9 cellular contexts compared by ENCODE assay signal in the genomic region with DNA sequence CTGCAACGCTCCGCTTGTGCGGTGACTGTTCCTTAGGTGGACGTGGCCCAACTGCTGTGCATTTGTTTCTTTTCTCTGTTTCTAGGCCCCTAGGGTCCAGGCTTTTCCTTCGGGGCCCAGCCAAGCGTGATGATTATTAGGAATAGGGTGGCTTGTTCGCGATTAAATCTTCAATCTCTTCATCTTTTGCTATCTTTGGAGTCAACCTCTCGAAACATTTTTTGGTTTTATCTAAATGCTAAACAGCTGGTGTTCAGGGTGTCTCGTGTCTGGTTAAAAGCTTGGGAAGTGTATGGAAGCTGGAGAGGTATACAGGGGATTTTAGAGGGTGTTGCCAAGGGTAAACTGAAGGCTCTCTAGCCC. TPM values are rescaled to one million over a fixed set of nuclear protein-coding genes. Genes with fewer than 3 reads are reported as not detected.
A peak's percentile ranks its signal among the peaks of the same experiment; 100 is the strongest.
DNase-seq lines count a peak whose midpoint lies in the region; ATAC-seq and TF ChIP-seq lines count a peak whose summit lies in the region.
"Had no signal": no experiment of that assay in that cellular context is flagged by ENCODE, and none has a peak within 500 bp of the region (broad histone marks: within the 10 kb centered on the region; RNA-seq: fewer than 3 reads in every experiment).

No MANE protein-coding gene starts in this region.

- POLR2A ChIA-PET in activated naive CD8-positive, alpha-beta T cell treated with anti-CD3 and anti-CD28 coated beads, Interleukin-2, amount 10 ng/mL, durations not matched to agents 7 days and 5 days (lab: Charles Lee): no interaction called here
- POLR2A ChIA-PET in RWPE1 (lab: Yijun Ruan, JAX; ENCODE audit: low non-redundant PET): no interaction called here

- peak overlapping the region; percentile 91 for H3K4me2 ChIP-seq in mesendoderm (ENCODE audit: low read length)

- TF ChIP-seq CTCF in left ventricle myocardium inferior (IDR thresholded peaks at IDR 0.05; ENCODE audit: borderline replicate concordance) (no peak), right atrium auricular region (IDR thresholded peaks at IDR 0.05) (no peak), vagina (IDR thresholded peaks at IDR 0.05) (no peak), RWPE1 (conservative IDR thresholded peaks at IDR 0.05; ENCODE audit: low read depth) (no peak)

- no peaks in the 10 kb centered on the region for H3K9me3 ChIP-seq in left ventricle myocardium inferior (replicated peaks)
- H3K9me3 ChIP-seq in right atrium auricular region: no peaks in the 10 kb centered on the region
- no peaks in the 10 kb centered on the region for H3K9me3 ChIP-seq in vagina

- H2BK5ac ChIP-seq in mesendoderm (ENCODE audit: low read length): no peak overlapping the region

- no peak overlapping the region for H2AK5ac ChIP-seq in mesendoderm (ENCODE audit: low read length)

- H3K9me3 Mint-ChIP-seq in activated naive CD8-positive, alpha-beta T cell treated with anti-CD3 and anti-CD28 coated beads, Interleukin-2, amount 10 ng/mL, durations not matched to agents 7 days and 5 days: no peaks in the 10 kb centered on the region

- H4K5ac ChIP-seq in mesendoderm (ENCODE audit: low read length): no peak overlapping the region

- peaks cover 3% of the 10 kb centered on the region for H3K4me1 Mint-ChIP-seq in activated naive CD8-positive, alpha-beta T cell treated with anti-CD3 and anti-CD28 coated beads, Interleukin-2, amount 10 ng/mL, durations not matched to agents 7 days and 5 days

- ATAC-seq in activated naive CD8-positive, alpha-beta T cell treated with anti-CD3 and anti-CD28 coated beads, Interleukin-2, amount 10 ng/mL, durations not matched to agents 7 days and 5 days (ENCODE audit: low read depth): no peak

- no peak overlapping the region for H3K27ac Mint-ChIP-seq in activated naive CD8-positive, alpha-beta T cell treated with anti-CD3 and anti-CD28 coated beads, Interleukin-2, amount 10 ng/mL, durations not matched to agents 7 days and 5 days

- H3K18ac ChIP-seq in mesendoderm (ENCODE audit: low read length): no peak overlapping the region

- intact Hi-C loops in left ventricle myocardium inferior (cut with micrococcal nuclease) (no loop called here), vagina (cut with DNase I) (no loop called here)

- no peak for TF ChIP-seq POLR2A in vagina (IDR thresholded peaks at IDR 0.05)

- no peaks in the 10 kb centered on the region for H3K79me1 ChIP-seq in mesendoderm (ENCODE audit: low read length)

- peaks cover 47% of the 10 kb centered on the region for H3K27me3 Mint-ChIP-seq in activated naive CD8-positive, alpha-beta T cell treated with anti-CD3 and anti-CD28 coated beads, Interleukin-2, amount 10 ng/mL, durations not matched to agents 7 days and 5 days

- no peaks in the 10 kb centered on the region for H3K36me3 Mint-ChIP-seq in activated naive CD8-positive, alpha-beta T cell treated with anti-CD3 and anti-CD28 coated beads, Interleukin-2, amount 10 ng/mL, durations not matched to agents 7 days and 5 days

- peak overlapping the region; percentile 78 for H3K56ac ChIP-seq in mesendoderm (ENCODE audit: low read length)

- H3K36me3 ChIP-seq in left ventricle myocardium inferior: no peaks in the 10 kb centered on the region
- no peaks in the 10 kb centered on the region for H3K36me3 ChIP-seq in right atrium auricular region
- no peaks in the 10 kb centered on the region for H3K36me3 ChIP-seq in mesendoderm (ENCODE audit: control insufficient read depth, insufficient read depth, low read length)
- H3K36me3 ChIP-seq in vagina: no peaks in the 10 kb centered on the region

- no peak overlapping the region for H3K27ac ChIP-seq in left ventricle myocardium inferior (replicated peaks)
- H3K27ac ChIP-seq in right atrium auricular region: no peak overlapping the region
- no peak overlapping the region for H3K27ac ChIP-seq in mesendoderm (ENCODE audit: low read depth, low read length)
- no peak overlapping the region for H3K27ac ChIP-seq in vagina
- H3K27ac ChIP-seq in RWPE1: no peak overlapping the region

- H3K4me1 ChIP-seq in left ventricle myocardium inferior (peaks cover 16% of the 10 kb centered on the region), right atrium auricular region (peaks cover 0 to 19% of the 10 kb centered on the region in 2 donors), mesendoderm (ENCODE audit: control insufficient read depth, low read depth, low read length) (no peaks in the 10 kb centered on the region), vagina (peaks cover 16% of the 10 kb centered on the region)

- H3K23ac ChIP-seq in mesendoderm (ENCODE audit: low read length): no peak overlapping the region

- H3K4me3 ChIP-seq in left ventricle myocardium inferior (peak overlapping the region; percentile 61), right atrium auricular region (peak overlapping the region in 1 of 2 donors; percentile 41), mesendoderm (ENCODE audit: low read length) (peak overlapping the region; percentile 46), vagina (peak overlapping the region; percentile 31 to 43)

- no peak overlapping the region for H2BK120ac ChIP-seq in mesendoderm (ENCODE audit: low read depth, low read length)

- CTCF ChIA-PET in RWPE1 (lab: Yijun Ruan, JAX): interaction anchor here (0.6 kb wide), 1 partner anchor 188 kb away, joined by 3 read pairs; no protein-coding TSS in a partner anchor

- H2BK15ac ChIP-seq in mesendoderm (replicated peaks; ENCODE audit: low read depth): no peak overlapping the region

- peaks cover 95% of the 10 kb centered on the region for H3K27me3 ChIP-seq in left ventricle myocardium inferior (ENCODE audit: low read depth)
- H3K27me3 ChIP-seq in right atrium auricular region: peaks cover 4 to 16% of the 10 kb centered on the region in 2 donors
- peaks cover 17% of the 10 kb centered on the region for H3K27me3 ChIP-seq in mesendoderm (ENCODE audit: insufficient read depth, low read length, poor library complexity)
- no peaks in the 10 kb centered on the region for H3K27me3 ChIP-seq in vagina

- DNase-seq in left ventricle myocardium inferior (no peak), right atrium auricular region (ENCODE audit: low spot score) (no peak), mesendoderm (no peak), vagina (ENCODE audit: extremely low spot score in 2 of 2) (no peak), GM19238 (ENCODE audit: insufficient read length, low spot score) (no peak), epidermal melanocyte (ENCODE audit: insufficient read length, low spot score) (no peak), RWPE1 (ENCODE audit: low spot score) (no peak)
- no peak for DNase-seq in activated naive CD8-positive, alpha-beta T cell treated with anti-CD3 and anti-CD28 coated beads, Interleukin-2, amount 10 ng/mL, durations not matched to agents 7 days and 5 days

- no peak overlapping the region for H3K4ac ChIP-seq in mesendoderm (ENCODE audit: low read depth, low read length)

- no peaks in the 10 kb centered on the region for H3K79me2 ChIP-seq in mesendoderm (ENCODE audit: control insufficient read depth, insufficient read depth, low read length)

- H3K4me3 Mint-ChIP-seq in activated naive CD8-positive, alpha-beta T cell treated with anti-CD3 and anti-CD28 coated beads, Interleukin-2, amount 10 ng/mL, durations not matched to agents 7 days and 5 days: peak overlapping the region; percentile 53

- no peak overlapping the region for H4K8ac ChIP-seq in mesendoderm (ENCODE audit: low read depth, low read length)

- WGBS in mesendoderm (ENCODE audit: extremely low coverage, insufficient coverage, low lambda C conversion rate): no CpG with 5 or more reads among the region's 10 CpGs

- peak overlapping the region; percentile 50 for H3K9ac ChIP-seq in mesendoderm (ENCODE audit: low read length)

RNA-seq across cellular contexts. Expression of gene PLD5, which starts 0.8 kb away (rescaled TPM):
- total RNA-seq in left ventricle myocardium inferior (0.11 TPM), right atrium auricular region (under 1 TPM; 0.12 to 0.19 TPM), vagina (1.5 TPM)
- total RNA-seq in activated naive CD8-positive, alpha-beta T cell treated with anti-CD3 and anti-CD28 coated beads, Interleukin-2, amount 10 ng/mL, durations not matched to agents 7 days and 5 days: not detected
- 0.56 TPM for polyA plus RNA-seq in mesendoderm (2013, experiment 1 of 2)
- polyA plus RNA-seq in mesendoderm (2013, experiment 2 of 2): 0.57 TPM
- total RNA-seq: HT-29 had no signal
